8 cellular contexts compared by ENCODE assay signal in genomic region chr20:41329435-41330342, GRCh38. TPM values are rescaled to one million over a fixed set of nuclear protein-coding genes. Genes with fewer than 3 reads are reported as not detected.
DNase-seq lines count a peak whose midpoint lies in the region; ATAC-seq lines count a peak whose summit lies in the region.

No MANE protein-coding gene starts in this region.

- in situ Hi-C loops in G401 (cut with HindIII; ENCODE audit: low sequenced_read_pairs), result no loop called here

- peak; percentile 78 for ATAC-seq in HG02885 (IDR thresholded peaks at IDR 0.05; ENCODE audit: poor library complexity, unreplicated experiment)

- DNase-seq in G401 (ENCODE audit: low spot score), result peak; percentile 56
- peak; percentile 92 to 96 for DNase-seq in SW 1271 (lab: John Stamatoyannopoulos, UW)
- DNase-seq in amniotic epithelial cell (ENCODE audit: low read depth), result peak; percentile 95
- peak; percentile 98 for DNase-seq in iris pigment epithelial cell (ENCODE audit: low read depth)
- peak; percentile 78 for DNase-seq in stimulated activated CD4-positive, alpha-beta T cell treated with anti-CD3 and anti-CD28 coated beads, Interleukin-15, amount 100 ng/mL, for 24 hours
- no peak for DNase-seq in NCI-H2107 treated with DMSO at 0.1 percent for 48 hours (lab: John Stamatoyannopoulos, UW; ENCODE audit: unreplicated experiment)
- no peak for DNase-seq in NCI-H187 (lab: John Stamatoyannopoulos, UW)

RNA-seq across cellular contexts. Expression of gene LPIN3, which starts 10.9 kb away (rescaled TPM):
- total RNA-seq in G401 (2014; rRNA removed; shearing (Covaris generic)), result 10.8 and 14.6 TPM in 2 replicates

RNA-seq across cellular contexts. Expression of gene ZHX3, which starts 12.2 kb away (rescaled TPM):
- 2.7 and 3.0 TPM in 2 replicates for total RNA-seq in G401 (2014; rRNA removed; shearing (Covaris generic))

RNA-seq across cellular contexts. Expression of gene EMILIN3, which starts 36.9 kb away (rescaled TPM):
- 0.71 TPM in 1 of 2 replicates, not detected in the other for total RNA-seq in G401 (2014; rRNA removed; shearing (Covaris generic))

Comparison
In these comparisons a context has a peak if more than half of its experiments do, and no peak if none do; other contexts are left out.
1. DNase-seq: peak in G401 (single experiment), SW 1271 (2 of 2), amniotic epithelial cell (single experiment), iris pigment epithelial cell (single experiment) and stimulated activated CD4-positive, alpha-beta T cell treated with anti-CD3 and anti-CD28 coated beads, Interleukin-15, amount 100 ng/mL, for 24 hours (single experiment); none in NCI-H2107 treated with DMSO at 0.1 percent for 48 hours (single experiment) and NCI-H187 (0 of 2).